24 cellular contexts compared by ENCODE assay signal in genomic region chr20:11437611-11438380, GRCh38.
A peak's percentile ranks its signal among the peaks of the same experiment; 100 is the strongest.
DNase-seq lines count a peak whose midpoint lies in the region; ATAC-seq, FAIRE-seq and TF ChIP-seq lines count a peak whose summit lies in the region.
"Had no signal": no experiment of that assay in that cellular context is flagged by ENCODE, and none has a peak within 500 bp of the region (broad histone marks: within the 10 kb centered on the region; RNA-seq: fewer than 3 reads in every experiment).

No MANE protein-coding gene starts in this region.

- H2AFZ ChIP-seq in PC-3 (ENCODE audit: low read length): no peak overlapping the region
- peak overlapping the region; percentile 18 for H2AFZ ChIP-seq in keratinocyte (ENCODE audit: control insufficient read depth, low read length)
- H2AFZ ChIP-seq: GM23338 had no signal

- H3K27me3 Mint-ChIP-seq in effector memory CD8-positive, alpha-beta T cell: no peaks in the 10 kb centered on the region
- H3K27me3 Mint-ChIP-seq: CD4-positive, alpha-beta T cell; CD8-positive, alpha-beta memory T cell had no signal

- no peaks in the 10 kb centered on the region for H3F3A ChIP-seq in PC-3 (ENCODE audit: low read length, unreplicated experiment)

- no peaks in the 10 kb centered on the region for H3K36me3 ChIP-seq in PC-3 (ENCODE audit: low read depth, low read length)
- H3K36me3 ChIP-seq in keratinocyte (ENCODE audit: control insufficient read depth in 2 of 2, extremely low read depth in 1 of 2, insufficient read depth in 2 of 2, low read length in 2 of 2): no peaks in the 10 kb centered on the region
- H3K36me3 ChIP-seq: BE2C; BLaER1 treated with 17β-estradiol and CSF1 and Interleukin-3, amounts not matched to agents 10 nM and 100 nM had no signal

- FAIRE-seq in keratinocyte (lab: Jason Lieb, UNC): peak; percentile 32
- no peak for FAIRE-seq in urothelium cell line (lab: Jason Lieb, UNC)
- FAIRE-seq: A204.1, D721Med, GM12891, GM18507 had no signal

- no peaks in the 10 kb centered on the region for H3K9me3 ChIP-seq in PC-3 (ENCODE audit: low read length)
- peaks cover 3% of the 10 kb centered on the region for H3K9me3 ChIP-seq in keratinocyte (ENCODE audit: control insufficient read depth, low read depth, low read length)
- H3K9me3 ChIP-seq: BE2C had no signal

- dilution Hi-C loops in keratinocyte (cut with MboI; ENCODE audit: extremely low pct_ligation_motif_present, low sequenced_read_pairs): no loop called here

- ATAC-seq in PC-3: no peak
- no peak for ATAC-seq in effector memory CD8-positive, alpha-beta T cell (replicated peaks)
- no peak for ATAC-seq in Right ventricle myocardium superior (ENCODE audit: poor library complexity)
- no peak for ATAC-seq in Right ventricle myocardium inferior

- H3K27ac Mint-ChIP-seq in effector memory CD8-positive, alpha-beta T cell: no peak overlapping the region
- H3K27ac Mint-ChIP-seq: CD14-positive monocyte; CD4-positive, alpha-beta T cell; CD8-positive, alpha-beta memory T cell; H9; HFFc6 had no signal

- H3K9ac ChIP-seq in PC-3 (ENCODE audit: low read length) (no peak overlapping the region), keratinocyte (ENCODE audit: control insufficient read depth, extremely low read depth, insufficient read depth, low read length) (no peak overlapping the region)
- H3K9ac ChIP-seq: BLaER1 treated with 17β-estradiol and CSF1 and Interleukin-3, amounts not matched to agents 10 nM and 100 nM had no signal

- H3K4me3 ChIP-seq in PC-3 (ENCODE audit: low read length) (no peak overlapping the region), epithelial cell of esophagus (ENCODE audit: low read length) (no peak overlapping the region), keratinocyte (ENCODE audit: control insufficient read depth in 2 of 3, extremely low read depth in 1 of 3, insufficient read depth in 2 of 3, low read depth in 1 of 3, low read length in 3 of 3) (no peak overlapping the region)
- H3K4me3 ChIP-seq: BLaER1 treated with 17β-estradiol and CSF1 and Interleukin-3, amounts not matched to agents 10 nM and 100 nM; GM23338 had no signal

- BruUV-seq in PC-3 (replicated peaks; lab: Mats Ljungman, UMichigan): no TSS peak

- intact Hi-C loops in PC-3 (cut with micrococcal nuclease) (no loop called here), Right ventricle myocardium superior (cut with DNase I) (no loop called here), Right ventricle myocardium inferior (cut with DNase I) (no loop called here)

- H3K79me2 ChIP-seq in PC-3 (ENCODE audit: low read length): no peaks in the 10 kb centered on the region
- H3K79me2 ChIP-seq in keratinocyte (ENCODE audit: control insufficient read depth, insufficient read depth, low read length): no peaks in the 10 kb centered on the region

- no peaks in the 10 kb centered on the region for H3K36me3 Mint-ChIP-seq in effector memory CD8-positive, alpha-beta T cell (ENCODE audit: insufficient read depth)
- H3K36me3 Mint-ChIP-seq: CD8-positive, alpha-beta memory T cell had no signal

- CTCF ChIA-PET in PC-3 (lab: Charles Lee): no interaction called here

- H3K4me2 ChIP-seq in PC-3 (ENCODE audit: low read length): no peak overlapping the region
- no peak overlapping the region for H3K4me2 ChIP-seq in keratinocyte (ENCODE audit: control insufficient read depth, extremely low read depth, insufficient read depth, low read depth, low read length)
- H3K4me2 ChIP-seq: BLaER1 treated with 17β-estradiol and CSF1 and Interleukin-3, amounts not matched to agents 10 nM and 100 nM; GM23338 had no signal

- peaks cover 8 to 14% of the 10 kb centered on the region in 2 donors for H3K9me3 Mint-ChIP-seq in effector memory CD8-positive, alpha-beta T cell

- TF ChIP-seq CTCF in PC-3 (conservative IDR thresholded peaks at IDR 0.05; ENCODE audit: low read depth, low read length) (no peak), epithelial cell of esophagus (IDR thresholded peaks at IDR 0.05; ENCODE audit: insufficient read depth, low read depth, low read length, missing control alignments) (no peak), keratinocyte (optimal IDR thresholded peaks at IDR 0.05 in 1 of 3, IDR thresholded peaks at IDR 0.05 in 1 of 3, conservative IDR thresholded peaks at IDR 0.05 in 1 of 3; ENCODE audit: extremely low read depth in 1 of 3, insufficient read depth in 2 of 3, low read length in 3 of 3) (no peak)

- no peaks in the 10 kb centered on the region for H3K9me1 ChIP-seq in keratinocyte (ENCODE audit: control insufficient read depth, extremely low read depth, insufficient read depth, low read length)

- H3K9me2 ChIP-seq in PC-3 (replicated peaks; ENCODE audit: low read length): no peaks in the 10 kb centered on the region

- peak; percentile 35 for DNase-seq in PC-3
- peak; percentile 57 for DNase-seq in epithelial cell of esophagus (ENCODE audit: low read depth)
- no peak for DNase-seq in keratinocyte (ENCODE audit: low read depth, low spot score)
- peak; percentile 43 for DNase-seq in urothelium cell line (ENCODE audit: low spot score)
- no peak for DNase-seq in effector memory CD8-positive, alpha-beta T cell
- no peak for DNase-seq in Right ventricle myocardium superior
- no peak for DNase-seq in Right ventricle myocardium inferior (ENCODE audit: missing footprints)
- no peak for DNase-seq in T-helper 2 cell
- DNase-seq: ACHN; AML-193; BE2C; CD4-positive, alpha-beta T cell; CD8-positive, alpha-beta memory T cell; DMS79 treated with DMSO at 0.1 percent for 48 hours; GF-D8; H9; HFFc6 had no signal

- no peaks in the 10 kb centered on the region for H4K20me1 ChIP-seq in PC-3 (ENCODE audit: low read length)
- H4K20me1 ChIP-seq in keratinocyte (ENCODE audit: control insufficient read depth, extremely low read depth, insufficient read depth, low read length): no peaks in the 10 kb centered on the region
- H4K20me1 ChIP-seq: BLaER1 treated with 17β-estradiol and CSF1 and Interleukin-3, amounts not matched to agents 10 nM and 100 nM had no signal

- POLR2A ChIA-PET in PC-3 (lab: Charles Lee; ENCODE audit: unreplicated experiment): no interaction called here

- no peaks in the 10 kb centered on the region for H3K4me1 Mint-ChIP-seq in effector memory CD8-positive, alpha-beta T cell (ENCODE audit: low read depth in 2 of 2)
- H3K4me1 Mint-ChIP-seq: CD8-positive, alpha-beta memory T cell had no signal

- H3K27ac ChIP-seq in PC-3 (ENCODE audit: low read length): no peak overlapping the region
- peak overlapping the region; percentile 47 for H3K27ac ChIP-seq in keratinocyte (ENCODE audit: control insufficient read depth, insufficient read depth, low read length)
- H3K27ac ChIP-seq: BLaER1 treated with 17β-estradiol and CSF1 and Interleukin-3, amounts not matched to agents 10 nM and 100 nM had no signal

- H3K27me3 ChIP-seq in PC-3 (ENCODE audit: low read length): no peaks in the 10 kb centered on the region
- H3K27me3 ChIP-seq in keratinocyte (ENCODE audit: control insufficient read depth, extremely low read depth, insufficient read depth, low read length): no peaks in the 10 kb centered on the region
- H3K27me3 ChIP-seq: BE2C; BLaER1 treated with 17β-estradiol and CSF1 and Interleukin-3, amounts not matched to agents 10 nM and 100 nM had no signal

- H3K4me3 Mint-ChIP-seq in effector memory CD8-positive, alpha-beta T cell: no peak overlapping the region
- H3K4me3 Mint-ChIP-seq: CD14-positive monocyte; CD4-positive, alpha-beta T cell; CD8-positive, alpha-beta memory T cell; GM23338; H9; HFFc6 had no signal

- H3K4me1 ChIP-seq in PC-3 (ENCODE audit: insufficient read depth, low read length) (no peaks in the 10 kb centered on the region), keratinocyte (ENCODE audit: control insufficient read depth, extremely low read depth, insufficient read depth, low read length) (peaks cover 9% of the 10 kb centered on the region)
- H3K4me1 ChIP-seq: BE2C had no signal

Comparison
In these comparisons a context has a peak if more than half of its experiments do, and no peak if none do; other contexts are left out.
1. DNase-seq: peak in PC-3 (single experiment), epithelial cell of esophagus (single experiment) and urothelium cell line (single experiment); none in keratinocyte (single experiment), effector memory CD8-positive, alpha-beta T cell (0 of 3), Right ventricle myocardium superior (single experiment), Right ventricle myocardium inferior (single experiment) and T-helper 2 cell (0 of 5).